ENCODE assay signal across 8 cellular contexts in the genomic region with DNA sequence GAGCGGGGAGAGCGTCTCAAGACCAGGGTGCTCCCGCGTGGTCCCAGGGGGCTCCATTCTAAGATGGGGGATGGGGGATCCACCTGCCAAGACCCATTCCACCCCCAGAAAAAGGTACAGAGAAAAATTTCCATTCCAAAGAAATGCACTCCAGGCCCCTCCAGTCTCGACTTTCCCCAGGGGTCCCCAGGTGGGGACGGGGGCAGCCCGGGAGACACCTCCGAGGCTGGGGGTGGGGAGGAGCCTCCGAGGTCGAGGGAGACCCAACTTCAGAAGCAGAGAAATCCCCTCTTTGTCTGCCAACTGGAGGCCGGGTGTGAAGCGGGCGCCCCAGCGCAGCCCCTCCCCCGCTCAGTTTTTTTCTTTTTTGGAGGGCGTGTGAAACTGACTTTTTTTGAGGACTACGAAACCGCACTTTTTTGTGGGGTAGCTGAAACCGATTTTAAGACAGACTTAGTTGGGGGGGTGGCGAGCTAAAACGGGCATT. TPM values are rescaled to one million over a fixed set of nuclear protein-coding genes. Genes with fewer than 3 reads are reported as not detected.
DNase-seq lines count a peak whose midpoint lies in the region; ATAC-seq, FAIRE-seq and TF ChIP-seq lines count a peak whose summit lies in the region.

No MANE protein-coding gene starts in this region.

- H3K4me3 ChIP-seq in RWPE2 (ENCODE audit: severe bottlenecking) (peak overlapping the region; percentile 96), kidney epithelial cell (ENCODE audit: low read depth, low read length) (peak overlapping the region; percentile 70)

- H3K36me3 ChIP-seq in RWPE2 (ENCODE audit: low read depth) (peaks cover 22% of the 10 kb centered on the region), kidney epithelial cell (ENCODE audit: control insufficient read depth, insufficient read depth, low read length) (no peaks in the 10 kb centered on the region)

- no peak for DNase-seq in GM12892 (ENCODE audit: insufficient read length)
- DNase-seq in RWPE2 (ENCODE audit: low spot score): no peak
- DNase-seq in activated naive CD8-positive, alpha-beta T cell treated with anti-CD3 and anti-CD28 coated beads, Interleukin-2, amount 50 U/mL, for 16 hours (ENCODE audit: low read depth, low spot score): peak; percentile 53
- DNase-seq in kidney epithelial cell (ENCODE audit: low read depth): no peak
- peak; percentile 53 for DNase-seq in stimulated activated CD8-positive, alpha-beta memory T cell treated with anti-CD3 and anti-CD28 coated beads, Interleukin-12 subunit alpha, Interleukin-12 subunit beta, amount 100 ng/mL, for 4 hours (ENCODE audit: low read depth)
- no peak for DNase-seq in ecto neural progenitor cell (ENCODE audit: low spot score)

- FAIRE-seq in GM12892 (lab: Jason Lieb, UNC): peak; percentile 96

- no peak for ATAC-seq in RWPE2 (ENCODE audit: low read depth)
- ATAC-seq in HG02870 (IDR thresholded peaks at IDR 0.05; ENCODE audit: unreplicated experiment): no peak
- no peak for ATAC-seq in HG02884 (IDR thresholded peaks at IDR 0.05; ENCODE audit: unreplicated experiment)

- H3K4me1 ChIP-seq in RWPE2 (ENCODE audit: insufficient read depth, poor library complexity, severe bottlenecking): no peaks in the 10 kb centered on the region

- TF ChIP-seq CTCF in RWPE2 (IDR thresholded peaks at IDR 0.05; ENCODE audit: poor library complexity, severe bottlenecking) (no peak), kidney epithelial cell (IDR thresholded peaks at IDR 0.05; ENCODE audit: insufficient read depth, low read length, poor library complexity, severe bottlenecking) (no peak)

- H3K9me3 ChIP-seq in RWPE2 (ENCODE audit: severe bottlenecking): no peaks in the 10 kb centered on the region

- TF ChIP-seq POLR2A in GM12892 (IDR thresholded peaks at IDR 0.05; ENCODE audit: low read depth, low read length): no peak

- H3K27me3 ChIP-seq in RWPE2 (ENCODE audit: insufficient read depth, poor library complexity, severe bottlenecking) (no peaks in the 10 kb centered on the region), kidney epithelial cell (ENCODE audit: control insufficient read depth, insufficient read depth, low read length) (no peaks in the 10 kb centered on the region)

- H3K27ac ChIP-seq in RWPE2 (ENCODE audit: poor library complexity, severe bottlenecking): peak overlapping the region; percentile 66

RNA-seq across cellular contexts. Expression of gene TCF3, which starts 1.3 kb away (rescaled TPM):
- polyA plus RNA-seq in GM12892 (2012; ENCODE audit: missing spikeins): 122 TPM
- 123 and 199 TPM in 2 replicates for total RNA-seq in kidney epithelial cell

RNA-seq across cellular contexts. Expression of gene UQCR11, which starts 45.8 kb away (rescaled TPM):
- polyA plus RNA-seq in GM12892 (2012; ENCODE audit: missing spikeins): 152 TPM
- total RNA-seq in kidney epithelial cell: 77.8 and 84.6 TPM in 2 replicates

RNA-seq across cellular contexts. Expression of gene MBD3, which starts 58.4 kb away (rescaled TPM):
- 12.4 TPM for polyA plus RNA-seq in GM12892 (2012; ENCODE audit: missing spikeins)
- total RNA-seq in kidney epithelial cell: 118 and 130 TPM in 2 replicates

Comparison
In these comparisons a context has a peak if more than half of its experiments do, and no peak if none do; other contexts are left out.
1. DNase-seq: peak in activated naive CD8-positive, alpha-beta T cell treated with anti-CD3 and anti-CD28 coated beads, Interleukin-2, amount 50 U/mL, for 16 hours (single experiment) and stimulated activated CD8-positive, alpha-beta memory T cell treated with anti-CD3 and anti-CD28 coated beads, Interleukin-12 subunit alpha, Interleukin-12 subunit beta, amount 100 ng/mL, for 4 hours (single experiment); none in GM12892 (single experiment), RWPE2 (single experiment), kidney epithelial cell (single experiment) and ecto neural progenitor cell (single experiment).